ENCODE assay signal across 9 cellular contexts in genomic region chr15:74817370-74817737, GRCh38. TPM values are rescaled to one million over a fixed set of nuclear protein-coding genes. Genes with fewer than 3 reads are reported as not detected.
DNase-seq lines count a peak whose midpoint lies in the region; FAIRE-seq and TF ChIP-seq lines count a peak whose summit lies in the region.
"Had no signal": no experiment of that assay in that cellular context is flagged by ENCODE, and none has a peak within 500 bp of the region (broad histone marks: within the 10 kb centered on the region; RNA-seq: fewer than 3 reads in every experiment).

No MANE protein-coding gene starts in this region.

- DNase-seq in DMS53 (lab: John Stamatoyannopoulos, UW) (peak; percentile 41), DMS53 treated with DMSO at 0.1 percent for 48 hours (lab: John Stamatoyannopoulos, UW; ENCODE audit: unreplicated experiment) (no peak), WERI-Rb-1 (peak; percentile 88), left ventricle myocardium inferior (peak; percentile 64), small intestine (peak; percentile 70), DMS153 treated with DMSO at 0.1 percent for 48 hours (lab: John Stamatoyannopoulos, UW; ENCODE audit: unreplicated experiment) (no peak), 8988T (no peak), DMS79 treated with DMSO at 0.1 percent for 48 hours (lab: John Stamatoyannopoulos, UW) (no peak)
- DNase-seq: NCI-H187 treated with DMSO at 0.1 percent for 48 hours had no signal

- TF ChIP-seq CTCF in WERI-Rb-1 (IDR thresholded peaks at IDR 0.05; ENCODE audit: low read depth, low read length) = peak; percentile 86
- peak; percentile 51 for TF ChIP-seq CTCF in left ventricle myocardium inferior (IDR thresholded peaks at IDR 0.05; ENCODE audit: borderline replicate concordance)

- H3K4me3 ChIP-seq in WERI-Rb-1 (ENCODE audit: low read depth, low read length) (no peak overlapping the region), left ventricle myocardium inferior (no peak overlapping the region), small intestine (ENCODE audit: low read depth in 1 of 2, low read length in 2 of 2) (no peak overlapping the region)

- FAIRE-seq in small intestine (lab: Jason Lieb, UNC) = no peak

- H3K9me3 ChIP-seq in WERI-Rb-1 (ENCODE audit: severe bottlenecking) = no peaks in the 10 kb centered on the region
- no peaks in the 10 kb centered on the region for H3K9me3 ChIP-seq in left ventricle myocardium inferior (replicated peaks)
- H3K9me3 ChIP-seq in small intestine (ENCODE audit: control insufficient read depth, low read depth) = no peaks in the 10 kb centered on the region

- 8 to 33% (median 19%) methylated on average over 9 of the region's 9 CpGs for WGBS in small intestine, 3 donors

- no peaks in the 10 kb centered on the region for H3K27me3 ChIP-seq in WERI-Rb-1 (ENCODE audit: insufficient read depth, low read depth, severe bottlenecking)
- no peaks in the 10 kb centered on the region for H3K27me3 ChIP-seq in left ventricle myocardium inferior (ENCODE audit: low read depth)
- no peaks in the 10 kb centered on the region for H3K27me3 ChIP-seq in small intestine (ENCODE audit: control insufficient read depth in 2 of 2, insufficient read depth in 2 of 2, low read length in 2 of 2)

- H3K27ac ChIP-seq in WERI-Rb-1 (peak overlapping the region; percentile 22), left ventricle myocardium inferior (replicated peaks) (peak overlapping the region; percentile 80), small intestine (ENCODE audit: low read depth in 1 of 2, low read length in 1 of 2) (peak overlapping the region; percentile 25 to 50)

- intact Hi-C loops in left ventricle myocardium inferior (cut with micrococcal nuclease) = no loop called here

- H3K36me3 ChIP-seq in WERI-Rb-1 (no peaks in the 10 kb centered on the region), left ventricle myocardium inferior (no peaks in the 10 kb centered on the region), small intestine (ENCODE audit: control insufficient read depth in 2 of 2, insufficient read depth in 2 of 2, low read length in 2 of 2) (no peaks in the 10 kb centered on the region)

- peaks cover 48% of the 10 kb centered on the region for H3K4me1 ChIP-seq in left ventricle myocardium inferior
- peaks cover 0 to 3% of the 10 kb centered on the region in 2 donors for H3K4me1 ChIP-seq in small intestine (ENCODE audit: control insufficient read depth in 2 of 2, insufficient read depth in 1 of 2, low read depth in 1 of 2, low read length in 1 of 2)

RNA-seq across cellular contexts. Expression of gene LMAN1L, which starts 4.7 kb away (rescaled TPM):
- 8.1 TPM for total RNA-seq in left ventricle myocardium inferior
- polyA plus RNA-seq in small intestine = under 1 TPM in 1 of 3 donors, not detected in 2; 0.46 TPM

RNA-seq across cellular contexts. Expression of gene CPLX3, which starts 9.1 kb away (rescaled TPM):
- total RNA-seq in left ventricle myocardium inferior = 1.2 TPM
- 1 to 10 TPM in 1 of 3 donors, not detected in 2; 1.1 TPM for polyA plus RNA-seq in small intestine

RNA-seq across cellular contexts. Expression of gene ULK3, which starts 25.6 kb away (rescaled TPM):
- 34.1 TPM for total RNA-seq in left ventricle myocardium inferior
- polyA plus RNA-seq in small intestine = 100 to 1,000 TPM in 1 of 3 donors, 10 to 100 TPM in 2; 38.2 to 111 (median 71.1) TPM

RNA-seq across cellular contexts. Expression of gene CSK, which starts 35.5 kb away (rescaled TPM):
- total RNA-seq in left ventricle myocardium inferior = 34.0 TPM
- 10 to 100 TPM; 39.4 to 76.8 (median 47.4) TPM for polyA plus RNA-seq in small intestine

RNA-seq across cellular contexts. Expression of gene SCAMP2, which starts 55.8 kb away (rescaled TPM):
- 40.7 TPM for total RNA-seq in left ventricle myocardium inferior
- 10 to 100 TPM; 52.3 to 92.3 (median 59.2) TPM for polyA plus RNA-seq in small intestine

Comparison
In these comparisons a context has a peak if more than half of its experiments do, and no peak if none do; other contexts are left out.
1. DNase-seq: peak in DMS53 (single experiment), WERI-Rb-1 (single experiment), left ventricle myocardium inferior (single experiment) and small intestine (single experiment); none in DMS53 treated with DMSO at 0.1 percent for 48 hours (single experiment), DMS153 treated with DMSO at 0.1 percent for 48 hours (single experiment), 8988T (single experiment) and DMS79 treated with DMSO at 0.1 percent for 48 hours (single experiment).
2. H3K27ac ChIP-seq: peak in every context shown above with its lines; median percentile 80 in left ventricle myocardium inferior; 38 in small intestine; 22 in WERI-Rb-1.